In genomic region chr12:123924539-123924938, GRCh38 we compare ENCODE assay signal across 7 cellular contexts.
"Had no signal": no experiment of that assay in that cellular context is flagged by ENCODE, and none has a peak within 500 bp of the region (broad histone marks: within the 10 kb centered on the region; RNA-seq: fewer than 3 reads in every experiment).

No MANE protein-coding gene starts in this region.

- ATAC-seq: HepG2, K562 had no signal

- H3K4me3 ChIP-seq: K562 had no signal

- H3K27ac ChIP-seq: HL-60 had no signal

- H3K36me3 Mint-ChIP-seq: IgD-negative memory B cell had no signal

- H3K9me3 Mint-ChIP-seq: IgD-negative memory B cell had no signal

- DNase-seq: IMR-90, KBM-7, KG1 had no signal

- H3K27ac Mint-ChIP-seq: IgD-negative memory B cell had no signal
